In genomic region chr19:28494466-28494865, GRCh38 we compare ENCODE assay signal across 33 cellular contexts.
"Had no signal": no experiment of that assay in that cellular context is flagged by ENCODE, and none has a peak within 500 bp of the region (broad histone marks: within the 10 kb centered on the region; RNA-seq: fewer than 3 reads in every experiment).

No MANE protein-coding gene starts in this region.

- H3K4me3 Mint-ChIP-seq: activated CD4-positive, alpha-beta memory T cell treated with anti-CD3 and anti-CD28 coated beads, Interleukin-2, amount 10 ng/mL, durations not matched to agents 7 days and 5 days; activated CD4-positive, alpha-beta T cell treated with anti-CD3 and anti-CD28 coated beads, Interleukin-2, amount 10 ng/mL, durations not matched to agents 24 days and 14 days; activated naive CD4-positive, alpha-beta T cell treated with anti-CD3 and anti-CD28 coated beads, Interleukin-2, amount 10 ng/mL, durations not matched to agents 7 days and 5 days; activated T-cell treated with anti-CD3 and anti-CD28 coated beads, Interleukin-2, amount 50 U/mL, for 24 hours; dendritic cell treated with granulocyte-macrophage colony-stimulating factor and Interleukin-4, amounts not matched to agents 40 ng/mL and 50 ng/mL, for 4 days; immature natural killer cell; mesothelial cell of epicardium; naive B cell; nephron progenitor cell; T-helper 1 cell treated with Interleukin-12 subunit alpha and Interleukin-12 subunit beta and Interleukin-4 antibody, amounts not matched to agents 30 μg/mL and 1 μg/mL, for 36 hours had no signal

- H2AFZ ChIP-seq: hepatocyte, parathyroid adenoma had no signal

- H3K4me3 ChIP-seq: breast epithelium, hepatocyte, psoas muscle, smooth muscle cell, testis, transverse colon had no signal

- H3K79me2 ChIP-seq: hepatocyte, parathyroid adenoma had no signal

- H3K27me3 Mint-ChIP-seq: activated CD4-positive, alpha-beta memory T cell treated with anti-CD3 and anti-CD28 coated beads, Interleukin-2, amount 10 ng/mL, durations not matched to agents 7 days and 5 days; activated CD4-positive, alpha-beta T cell treated with anti-CD3 and anti-CD28 coated beads, Interleukin-2, amount 10 ng/mL, durations not matched to agents 24 days and 14 days; activated naive CD4-positive, alpha-beta T cell treated with anti-CD3 and anti-CD28 coated beads, Interleukin-2, amount 10 ng/mL, durations not matched to agents 7 days and 5 days; activated T-cell treated with anti-CD3 and anti-CD28 coated beads, Interleukin-2, amount 50 U/mL, for 24 hours; dendritic cell treated with granulocyte-macrophage colony-stimulating factor and Interleukin-4, amounts not matched to agents 40 ng/mL and 50 ng/mL, for 4 days; naive B cell had no signal

- H3K9ac ChIP-seq: parathyroid adenoma had no signal

- H3K9me3 ChIP-seq: breast epithelium, psoas muscle, testis, transverse colon had no signal

- H3K27me3 ChIP-seq: hepatocyte, testis, transverse colon had no signal

- H3K27ac Mint-ChIP-seq: activated CD4-positive, alpha-beta memory T cell treated with anti-CD3 and anti-CD28 coated beads, Interleukin-2, amount 10 ng/mL, durations not matched to agents 7 days and 5 days; activated CD4-positive, alpha-beta T cell treated with anti-CD3 and anti-CD28 coated beads, Interleukin-2, amount 10 ng/mL, durations not matched to agents 24 days and 14 days; activated naive CD4-positive, alpha-beta T cell treated with anti-CD3 and anti-CD28 coated beads, Interleukin-2, amount 10 ng/mL, durations not matched to agents 7 days and 5 days; activated T-cell treated with anti-CD3 and anti-CD28 coated beads, Interleukin-2, amount 50 U/mL, for 24 hours; dendritic cell treated with granulocyte-macrophage colony-stimulating factor and Interleukin-4, amounts not matched to agents 40 ng/mL and 50 ng/mL, for 4 days; mesothelial cell of epicardium; naive B cell; T-helper 1 cell treated with Interleukin-12 subunit alpha and Interleukin-12 subunit beta and Interleukin-4 antibody, amounts not matched to agents 30 μg/mL and 1 μg/mL, for 36 hours had no signal

- ATAC-seq: left colon; psoas muscle; stimulated activated naive CD8-positive, alpha-beta T cell treated with anti-CD3 and anti-CD28 coated beads, Interleukin-15, Interleukin-2, amounts not matched to agents 100 U/mL and 50 U/mL, for 24 hours had no signal

- H3K36me3 Mint-ChIP-seq: activated naive CD4-positive, alpha-beta T cell treated with anti-CD3 and anti-CD28 coated beads, Interleukin-2, amount 10 ng/mL, durations not matched to agents 7 days and 5 days; mesothelial cell of epicardium; naive B cell had no signal

- H3K4me1 ChIP-seq: breast epithelium, parathyroid adenoma, psoas muscle, testis, transverse colon had no signal

- H3K36me3 ChIP-seq: breast epithelium, transverse colon, WERI-Rb-1 had no signal

- H3K9me3 Mint-ChIP-seq: activated CD4-positive, alpha-beta T cell treated with anti-CD3 and anti-CD28 coated beads, Interleukin-2, amount 10 ng/mL, durations not matched to agents 24 days and 14 days; activated T-cell treated with anti-CD3 and anti-CD28 coated beads, Interleukin-2, amount 50 U/mL, for 24 hours; dendritic cell treated with granulocyte-macrophage colony-stimulating factor and Interleukin-4, amounts not matched to agents 40 ng/mL and 50 ng/mL, for 4 days; immature natural killer cell; mesothelial cell of epicardium; naive B cell; nephron progenitor cell; T-helper 1 cell treated with Interleukin-12 subunit alpha and Interleukin-12 subunit beta and Interleukin-4 antibody, amounts not matched to agents 30 μg/mL and 1 μg/mL, for 36 hours had no signal

- H3K4me2 ChIP-seq: hepatocyte, smooth muscle cell had no signal

- H3K4me1 Mint-ChIP-seq: activated CD4-positive, alpha-beta memory T cell treated with anti-CD3 and anti-CD28 coated beads, Interleukin-2, amount 10 ng/mL, durations not matched to agents 7 days and 5 days; activated CD4-positive, alpha-beta T cell treated with anti-CD3 and anti-CD28 coated beads, Interleukin-2, amount 10 ng/mL, durations not matched to agents 24 days and 14 days; activated naive CD4-positive, alpha-beta T cell treated with anti-CD3 and anti-CD28 coated beads, Interleukin-2, amount 10 ng/mL, durations not matched to agents 7 days and 5 days; mesothelial cell of epicardium; naive B cell had no signal

- H3K27ac ChIP-seq: breast epithelium, hepatocyte, parathyroid adenoma, psoas muscle, testis, transverse colon, WERI-Rb-1 had no signal

- DNase-seq: activated CD4-positive, alpha-beta memory T cell treated with anti-CD3 and anti-CD28 coated beads, Interleukin-2, amount 10 ng/mL, durations not matched to agents 7 days and 5 days; activated CD4-positive, alpha-beta T cell treated with anti-CD3 and anti-CD28 coated beads, Interleukin-2, amount 10 ng/mL, durations not matched to agents 24 days and 14 days; activated CD4-positive, CD25-positive, alpha-beta regulatory T cell treated with anti-CD3 and anti-CD28 coated beads, Interleukin-2, amount 50 U/mL, for 72 hours; activated CD8-positive, alpha-beta memory T cell treated with anti-CD3 and anti-CD28 coated beads, Interleukin-2, amount 50 U/mL, for 48 hours; activated gamma-delta T cell; activated naive CD4-positive, alpha-beta T cell treated with anti-CD3 and anti-CD28 coated beads, Interleukin-2, amount 10 ng/mL, durations not matched to agents 7 days and 5 days; activated T-cell treated with anti-CD3 and anti-CD28 coated beads, Interleukin-2, amount 50 U/mL, for 24 hours; amniotic stem cell; central memory CD4-positive, alpha-beta T cell; effector CD4-positive, alpha-beta T cell; glutamatergic neuron; immature natural killer cell; kidney; left colon; mammary epithelial cell; naive B cell; nephron progenitor cell; occipital lobe; psoas muscle; stimulated activated CD4-positive, alpha-beta T cell treated with anti-CD3 and anti-CD28 coated beads, Interleukin-4, amount 100 ng/mL, for 1 hour; stimulated activated naive CD8-positive, alpha-beta T cell treated with anti-CD3 and anti-CD28 coated beads, Interleukin-15, Interleukin-2, amounts not matched to agents 100 U/mL and 50 U/mL, for 24 hours; SW 1271; T-helper 9 cell; testis; transverse colon; WERI-Rb-1 had no signal
